Comparison of ENCODE assay signal across 16 cellular contexts in the genomic region with DNA sequence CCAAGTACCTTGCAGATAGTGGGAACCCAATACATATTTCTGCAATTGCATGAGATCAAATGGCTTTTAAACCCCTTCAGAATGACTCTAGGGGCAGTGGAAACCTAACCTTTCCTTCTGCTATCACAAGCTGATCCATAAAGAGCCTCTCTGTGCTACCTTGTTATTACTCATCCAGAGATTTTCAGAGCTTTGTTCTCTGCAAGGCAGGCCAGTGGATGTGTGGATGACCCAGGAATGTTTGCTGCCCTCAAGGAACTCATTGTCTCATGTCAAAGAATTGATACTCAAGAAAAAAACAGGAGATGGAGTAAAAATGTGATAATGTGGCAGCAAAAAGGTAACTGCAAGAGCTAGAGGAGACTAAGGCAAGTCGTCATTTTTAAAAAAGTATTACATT.
"Had no signal": no experiment of that assay in that cellular context is flagged by ENCODE, and none has a peak within 500 bp of the region (broad histone marks: within the 10 kb centered on the region; RNA-seq: fewer than 3 reads in every experiment).

No MANE protein-coding gene starts in this region.

- H3K9me3 ChIP-seq: mucosa of descending colon, thoracic aorta, upper lobe of right lung had no signal

- H3K9ac ChIP-seq: parathyroid adenoma had no signal

- H3K36me3 ChIP-seq: thoracic aorta, upper lobe of right lung, WERI-Rb-1 had no signal

- H3K4me1 ChIP-seq: parathyroid adenoma, upper lobe of right lung had no signal

- H3K27me3 ChIP-seq: upper lobe of right lung had no signal

- DNase-seq: activated CD4-positive, alpha-beta memory T cell treated with anti-CD3 and anti-CD28 coated beads for 36 hours; activated CD8-positive, alpha-beta memory T cell treated with anti-CD3 and anti-CD28 coated beads, Interleukin-2, amount 10 ng/mL, durations not matched to agents 7 days and 5 days; activated naive CD4-positive, alpha-beta T cell treated with anti-CD3 and anti-CD28 coated beads, Interleukin-2, amount 10 ng/mL, durations not matched to agents 7 days and 5 days; activated T-cell treated with anti-CD3 and anti-CD28 coated beads, Interleukin-2, amount 50 U/mL, for 1 hour; caudate nucleus; immature natural killer cell; mucosa of descending colon; naive thymus-derived CD4-positive, alpha-beta T cell; T-helper 17 cell; upper lobe of right lung; WERI-Rb-1 had no signal

- H3K4me3 ChIP-seq: mucosa of descending colon, thoracic aorta, upper lobe of right lung had no signal

- H2AFZ ChIP-seq: parathyroid adenoma had no signal

- H3K79me2 ChIP-seq: parathyroid adenoma had no signal

- H3K27ac ChIP-seq: parathyroid adenoma, thoracic aorta, upper lobe of right lung, WERI-Rb-1 had no signal

- ATAC-seq: activated CD8-positive, alpha-beta memory T cell treated with anti-CD3 and anti-CD28 coated beads, Interleukin-2, amount 10 ng/mL, durations not matched to agents 7 days and 5 days; esophagus mucosa; left lobe of liver; mucosa of descending colon; naive thymus-derived CD4-positive, alpha-beta T cell; stimulated activated effector memory CD8-positive, alpha-beta T cell treated with anti-CD3 and anti-CD28 coated beads, Interleukin-12 subunit alpha, Interleukin-12 subunit beta, amount 100 ng/mL, for 72 hours; T-helper 17 cell; upper lobe of right lung had no signal
